Comparison of ENCODE assay signal across 14 cellular contexts in the genomic region with DNA sequence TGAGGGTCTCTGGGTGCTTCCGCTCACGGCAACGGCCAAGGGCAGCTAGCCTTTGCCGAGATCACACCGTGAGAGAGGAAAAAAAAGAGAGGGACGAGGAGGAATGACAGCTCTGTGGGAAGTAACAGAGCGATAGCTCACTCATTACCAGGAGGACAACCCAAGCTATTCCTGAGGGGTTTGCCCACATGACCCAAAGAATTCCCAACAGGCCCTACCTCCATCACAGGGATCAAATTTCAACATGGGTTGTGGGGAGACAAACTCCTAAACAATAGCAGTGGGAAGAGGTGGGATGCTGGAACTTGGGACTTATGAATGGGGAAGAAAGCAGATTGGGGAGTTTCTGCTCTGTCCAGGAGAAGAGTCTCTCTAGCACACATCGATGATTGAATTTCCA.
DNase-seq lines count a peak whose midpoint lies in the region; TF ChIP-seq lines count a peak whose summit lies in the region.
"Had no signal": no experiment of that assay in that cellular context is flagged by ENCODE, and none has a peak within 500 bp of the region (broad histone marks: within the 10 kb centered on the region; RNA-seq: fewer than 3 reads in every experiment).

No MANE protein-coding gene starts in this region.

- no peaks in the 10 kb centered on the region for H4K20me1 ChIP-seq in H9 (ENCODE audit: control insufficient read depth, insufficient read depth, insufficient read length)

- no peak for TF ChIP-seq CTCF in H9 (conservative IDR thresholded peaks at IDR 0.05)

- no peak overlapping the region for H2BK120ac ChIP-seq in H9 (ENCODE audit: low read depth, low read length, poor library complexity, severe bottlenecking)
- no peak overlapping the region for H2BK120ac ChIP-seq in mesendoderm (ENCODE audit: low read depth, low read length)

- H3K9me3 ChIP-seq in H9 (ENCODE audit: control insufficient read depth, low read depth, low read length): no peaks in the 10 kb centered on the region
- no peaks in the 10 kb centered on the region for H3K9me3 ChIP-seq in NT2/D1 (ENCODE audit: insufficient read depth, low read length)

- no peaks in the 10 kb centered on the region for H3K23me2 ChIP-seq in H9 (ENCODE audit: insufficient read length, low read depth, low read length, poor library complexity, severe bottlenecking)

- no peak overlapping the region for H3T11ph ChIP-seq in H9 (ENCODE audit: low read length)

- H3K4ac ChIP-seq in H9 (ENCODE audit: low read depth, low read length) (no peak overlapping the region), mesendoderm (ENCODE audit: low read depth, low read length) (no peak overlapping the region)

- no peak overlapping the region for H2AK5ac ChIP-seq in H9 (ENCODE audit: insufficient read length, low read length)
- no peak overlapping the region for H2AK5ac ChIP-seq in mesendoderm (ENCODE audit: low read length)

- no peak overlapping the region for H3K4me3 ChIP-seq in NT2/D1 (ENCODE audit: insufficient read length, low read depth)
- H3K4me3 ChIP-seq in mesendoderm (ENCODE audit: low read length): no peak overlapping the region

- no peaks in the 10 kb centered on the region for H3K27me3 ChIP-seq in H9 (ENCODE audit: insufficient read depth, low read length)
- no peaks in the 10 kb centered on the region for H3K27me3 ChIP-seq in NT2/D1 (ENCODE audit: insufficient read depth, insufficient read length)
- no peaks in the 10 kb centered on the region for H3K27me3 ChIP-seq in mesendoderm (ENCODE audit: insufficient read depth, low read length, poor library complexity)

- no peaks in the 10 kb centered on the region for H3K36me3 Mint-ChIP-seq in H9 (ENCODE audit: insufficient read depth in 1 of 3, low read depth in 3 of 3)

- H4K5ac ChIP-seq in H9 (ENCODE audit: insufficient read length, low read depth, low read length) (peak overlapping the region; percentile 26), mesendoderm (ENCODE audit: low read length) (no peak overlapping the region)

- H3K27ac ChIP-seq in H9 (ENCODE audit: insufficient read length, low read depth, low read length) (no peak overlapping the region), mesendoderm (ENCODE audit: low read depth, low read length) (no peak overlapping the region)

- no peak overlapping the region for H3K56ac ChIP-seq in H9 (ENCODE audit: insufficient read length, low read depth, low read length)
- no peak overlapping the region for H3K56ac ChIP-seq in mesendoderm (ENCODE audit: low read length)

- H4K8ac ChIP-seq in H9 (replicated peaks; ENCODE audit: insufficient read length, low read depth, low read length) (no peak overlapping the region), mesendoderm (ENCODE audit: low read depth, low read length) (no peak overlapping the region)

- no peaks in the 10 kb centered on the region for H3K79me1 ChIP-seq in H9 (ENCODE audit: insufficient read depth, low read depth, low read length, poor library complexity, severe bottlenecking)
- no peaks in the 10 kb centered on the region for H3K79me1 ChIP-seq in mesendoderm (ENCODE audit: low read length)

- H2BK20ac ChIP-seq in H9 (ENCODE audit: low read depth, low read length, poor library complexity, severe bottlenecking): no peak overlapping the region

- no peak overlapping the region for H3K18ac ChIP-seq in H9 (ENCODE audit: insufficient read length, low read depth, low read length)
- H3K18ac ChIP-seq in mesendoderm (ENCODE audit: low read length): no peak overlapping the region

- no peak overlapping the region for H2BK15ac ChIP-seq in H9 (ENCODE audit: low read depth, low read length)
- no peak overlapping the region for H2BK15ac ChIP-seq in mesendoderm (replicated peaks; ENCODE audit: low read depth)

- H3K4me2 ChIP-seq in H9 (ENCODE audit: insufficient read depth, insufficient read length, low read length) (no peak overlapping the region), mesendoderm (ENCODE audit: low read length) (no peak overlapping the region)

- H3K79me2 ChIP-seq in H9 (ENCODE audit: insufficient read depth, low read length): no peaks in the 10 kb centered on the region
- H3K79me2 ChIP-seq in mesendoderm (ENCODE audit: control insufficient read depth, insufficient read depth, low read length): no peaks in the 10 kb centered on the region

- H3K4me1 Mint-ChIP-seq in H9: peaks cover 5 to 7% of the 10 kb centered on the region in 2 experiments
- H3K4me1 Mint-ChIP-seq: B cell had no signal

- H3K27ac Mint-ChIP-seq in H9: no peak overlapping the region
- H3K27ac Mint-ChIP-seq: B cell; CD4-positive, alpha-beta T cell had no signal

- H2BK5ac ChIP-seq in H9 (ENCODE audit: insufficient read length, low read length) (no peak overlapping the region), mesendoderm (ENCODE audit: low read length) (no peak overlapping the region)

- H3K4me1 ChIP-seq in H9 (ENCODE audit: insufficient read depth, low read length): peaks cover 3% of the 10 kb centered on the region; the same call in 1 of the 2 replicates
- H3K4me1 ChIP-seq in NT2/D1 (ENCODE audit: insufficient read depth, insufficient read length): no peaks in the 10 kb centered on the region
- no peaks in the 10 kb centered on the region for H3K4me1 ChIP-seq in mesendoderm (ENCODE audit: control insufficient read depth, low read depth, low read length)

- H2BK12ac ChIP-seq in H9 (ENCODE audit: insufficient read length, low read depth, low read length): no peak overlapping the region

- H3K9me3 Mint-ChIP-seq in H9: no peaks in the 10 kb centered on the region
- H3K9me3 Mint-ChIP-seq: CD4-positive, alpha-beta T cell had no signal

- no peak overlapping the region for H3K9ac ChIP-seq in H9 (ENCODE audit: extremely low read depth, insufficient read length, low read length)
- no peak overlapping the region for H3K9ac ChIP-seq in NT2/D1 (ENCODE audit: insufficient read length, low read depth)
- no peak overlapping the region for H3K9ac ChIP-seq in mesendoderm (ENCODE audit: low read length)

- no peak overlapping the region for H4K91ac ChIP-seq in H9 (ENCODE audit: insufficient read length, low read depth, low read length)

- H2AFZ ChIP-seq in H9 (ENCODE audit: low read length): peak overlapping the region; percentile 57

- no peak overlapping the region for H3K14ac ChIP-seq in H9 (ENCODE audit: insufficient read depth, low read length)

- DNase-seq in H9: peak; percentile 45
- DNase-seq in NT2/D1 (ENCODE audit: low read depth, low spot score): peak; percentile 5
- DNase-seq in iPS DF 19.7 (ENCODE audit: low read depth, low spot score): peak; percentile 5
- peak; percentile 42 for DNase-seq in mesendoderm
- no peak for DNase-seq in MV-4-11 (lab: John Stamatoyannopoulos, UW)
- no peak for DNase-seq in inferior parietal cortex (ENCODE audit: extremely low spot score)
- DNase-seq in activated effector memory CD4-positive, alpha-beta T cell treated with anti-CD3 and anti-CD28 coated beads, Interleukin-2, amount 50 U/mL, for 16 hours: no peak
- DNase-seq: C1 segment of cervical spinal cord; CD4-positive, alpha-beta T cell; DMS153; DMS79 treated with DMSO at 0.1 percent for 48 hours; EL; GDM1 had no signal

- no peaks in the 10 kb centered on the region for H3K36me3 ChIP-seq in NT2/D1 (ENCODE audit: insufficient read depth, insufficient read length, low read length)
- no peaks in the 10 kb centered on the region for H3K36me3 ChIP-seq in mesendoderm (ENCODE audit: control insufficient read depth, insufficient read depth, low read length)

- no peaks in the 10 kb centered on the region; the same call in 1 of the 2 replicates for H3K27me3 Mint-ChIP-seq in H9 (ENCODE audit: low read depth)
- H3K27me3 Mint-ChIP-seq: CD4-positive, alpha-beta T cell had no signal

- WGBS in H9 (ENCODE audit: extremely low coverage, insufficient read length, low lambda C conversion rate): no CpG with 5 or more reads among the region's 8 CpGs
- WGBS in mesendoderm (ENCODE audit: extremely low coverage, insufficient coverage, low lambda C conversion rate): no CpG with 5 or more reads among the region's 8 CpGs

- H3K23ac ChIP-seq in H9 (ENCODE audit: insufficient read length, low read depth, low read length) (no peak overlapping the region), mesendoderm (ENCODE audit: low read length) (no peak overlapping the region)

- H3K4me3 Mint-ChIP-seq in H9: no peak overlapping the region
- H3K4me3 Mint-ChIP-seq: B cell; CD4-positive, alpha-beta T cell had no signal

Comparison
In these comparisons a context has a peak if more than half of its experiments do, and no peak if none do; other contexts are left out.
1. DNase-seq: peak in H9 (single experiment), NT2/D1 (single experiment), iPS DF 19.7 (single experiment) and mesendoderm (single experiment); none in MV-4-11 (single experiment), inferior parietal cortex (single experiment) and activated effector memory CD4-positive, alpha-beta T cell treated with anti-CD3 and anti-CD28 coated beads, Interleukin-2, amount 50 U/mL, for 16 hours (single experiment).